In genomic region chr12:56722832-56723231, GRCh38 we compare ENCODE assay signal across 9 cellular contexts. TPM values are rescaled to one million over a fixed set of nuclear protein-coding genes. Genes with fewer than 3 reads are reported as not detected.
DNase-seq lines count a peak whose midpoint lies in the region; TF ChIP-seq lines count a peak whose summit lies in the region.
"Had no signal": no experiment of that assay in that cellular context is flagged by ENCODE, and none has a peak within 500 bp of the region (broad histone marks: within the 10 kb centered on the region; RNA-seq: fewer than 3 reads in every experiment).

No MANE protein-coding gene starts in this region.

- H3K9me3 ChIP-seq in subcutaneous abdominal adipose tissue (ENCODE audit: control insufficient read depth in 5 of 5, low read length in 5 of 5), result no peaks in the 10 kb centered on the region

- H3K4me3 ChIP-seq in subcutaneous abdominal adipose tissue (ENCODE audit: low read depth in 1 of 5, low read length in 5 of 5), result peak overlapping the region in 3 of 5 donors; percentile 26 to 99 (median 99)

- peak overlapping the region; percentile 99 for H3K27ac ChIP-seq in subcutaneous abdominal adipose tissue (ENCODE audit: low read depth, low read length)

- peaks cover 59% of the 10 kb centered on the region for H3K4me1 Mint-ChIP-seq in activated T-cell treated with anti-CD3 and anti-CD28 coated beads, Interleukin-2, amount 50 U/mL, for 24 hours (ENCODE audit: low read depth)
- H3K4me1 Mint-ChIP-seq in activated naive CD8-positive, alpha-beta T cell (ENCODE audit: low read depth), result peaks cover 62% of the 10 kb centered on the region
- H3K4me1 Mint-ChIP-seq in immature natural killer cell, result peaks cover 78 to 79% of the 10 kb centered on the region in 2 donors

- H3K36me3 ChIP-seq in subcutaneous abdominal adipose tissue (ENCODE audit: control insufficient read depth in 5 of 5, insufficient read depth in 5 of 5, low read length in 5 of 5), result peaks cover 8 to 34% (median 30%) of the 10 kb centered on the region in 5 donors

- in situ Hi-C loops in GM13977 (cut with MboI; ENCODE audit: low pct_unique_long_range_greater_than_20kb, low sequenced_read_pairs, unreplicated experiment), result no loop called here

- peak overlapping the region; percentile 98 for H3K4me3 Mint-ChIP-seq in activated T-cell treated with anti-CD3 and anti-CD28 coated beads, Interleukin-2, amount 50 U/mL, for 24 hours
- peak overlapping the region; percentile 99 for H3K4me3 Mint-ChIP-seq in activated naive CD8-positive, alpha-beta T cell
- peak overlapping the region; percentile 47 to 98 (median 97) for H3K4me3 Mint-ChIP-seq in immature natural killer cell

- H3K27ac Mint-ChIP-seq in activated T-cell treated with anti-CD3 and anti-CD28 coated beads, Interleukin-2, amount 50 U/mL, for 24 hours, result peak overlapping the region; percentile 99
- H3K27ac Mint-ChIP-seq in activated naive CD8-positive, alpha-beta T cell, result peak overlapping the region; percentile 99
- peak overlapping the region; percentile 22 to 96 (median 70) for H3K27ac Mint-ChIP-seq in immature natural killer cell

- H3K27me3 Mint-ChIP-seq in activated T-cell treated with anti-CD3 and anti-CD28 coated beads, Interleukin-2, amount 50 U/mL, for 24 hours, result no peaks in the 10 kb centered on the region
- H3K27me3 Mint-ChIP-seq in activated naive CD8-positive, alpha-beta T cell, result no peaks in the 10 kb centered on the region
- peaks cover 4 to 5% (median 4%) of the 10 kb centered on the region in 3 donors for H3K27me3 Mint-ChIP-seq in immature natural killer cell (ENCODE audit: low read depth in 3 of 3)

- no peak for DNase-seq in activated T-cell treated with anti-CD3 and anti-CD28 coated beads, Interleukin-2, amount 50 U/mL, for 24 hours
- DNase-seq in activated T-cell treated with anti-CD3 and anti-CD28 coated beads, Interleukin-2, amount 50 U/mL, for 48 hours, result no peak
- no peak for DNase-seq in immature natural killer cell
- DNase-seq in SHP77 treated with DMSO at 0.1 percent for 48 hours (lab: John Stamatoyannopoulos, UW), result no peak
- no peak for DNase-seq in DMS153 (lab: John Stamatoyannopoulos, UW)
- no peak for DNase-seq in GM13977 (ENCODE audit: low spot score)
- DNase-seq: COR-L47 had no signal

- peaks cover 0 to 3% (median 0%) of the 10 kb centered on the region in 5 donors for H3K27me3 ChIP-seq in subcutaneous abdominal adipose tissue (ENCODE audit: control insufficient read depth in 5 of 5, insufficient read depth in 4 of 5, low read length in 5 of 5)

- H3K9ac ChIP-seq in subcutaneous abdominal adipose tissue (ENCODE audit: low read length in 5 of 5), result peak overlapping the region in 4 of 5 donors; percentile 11 to 100 (median 60)

- no peak for TF ChIP-seq CTCF in GM13977 (IDR thresholded peaks at IDR 0.05; ENCODE audit: extremely low read depth, insufficient read depth, missing control alignments)

- H3K9me3 Mint-ChIP-seq in activated T-cell treated with anti-CD3 and anti-CD28 coated beads, Interleukin-2, amount 50 U/mL, for 24 hours, result no peaks in the 10 kb centered on the region
- no peaks in the 10 kb centered on the region for H3K9me3 Mint-ChIP-seq in activated naive CD8-positive, alpha-beta T cell (ENCODE audit: low read depth)
- H3K9me3 Mint-ChIP-seq in immature natural killer cell, result no peaks in the 10 kb centered on the region

- peaks cover 89% of the 10 kb centered on the region for H3K36me3 Mint-ChIP-seq in activated T-cell treated with anti-CD3 and anti-CD28 coated beads, Interleukin-2, amount 50 U/mL, for 24 hours (ENCODE audit: low read depth)
- H3K36me3 Mint-ChIP-seq in activated naive CD8-positive, alpha-beta T cell, result peaks cover 31% of the 10 kb centered on the region
- H3K36me3 Mint-ChIP-seq in immature natural killer cell, result peaks cover 2 to 7% (median 2%) of the 10 kb centered on the region in 3 donors

- peaks cover 23 to 72% (median 63%) of the 10 kb centered on the region in 5 donors for H3K4me1 ChIP-seq in subcutaneous abdominal adipose tissue (ENCODE audit: control insufficient read depth in 5 of 5, insufficient read depth in 5 of 5, low read length in 5 of 5)

RNA-seq across cellular contexts. Expression of gene NACA, which starts 2.3 kb away (rescaled TPM):
- polyA plus RNA-seq in immature natural killer cell, result 100 to 1,000 TPM; 662 to 819 (median 747) TPM

RNA-seq across cellular contexts. Expression of gene PRIM1, which starts 29.3 kb away (rescaled TPM):
- 10 to 100 TPM; 24.6 to 31.7 (median 27.4) TPM for polyA plus RNA-seq in immature natural killer cell

RNA-seq across cellular contexts. Expression of gene PTGES3, which starts 34.7 kb away (rescaled TPM):
- 100 to 1,000 TPM; 175 to 222 (median 180) TPM for polyA plus RNA-seq in immature natural killer cell

RNA-seq across cellular contexts. Expression of gene HSD17B6, which starts 40.3 kb away (rescaled TPM):
- polyA plus RNA-seq in immature natural killer cell, result 1 to 10 TPM in 1 of 3 donors, not detected in 2; 1.1 TPM
